8 cellular contexts compared by ENCODE assay signal in the genomic region with DNA sequence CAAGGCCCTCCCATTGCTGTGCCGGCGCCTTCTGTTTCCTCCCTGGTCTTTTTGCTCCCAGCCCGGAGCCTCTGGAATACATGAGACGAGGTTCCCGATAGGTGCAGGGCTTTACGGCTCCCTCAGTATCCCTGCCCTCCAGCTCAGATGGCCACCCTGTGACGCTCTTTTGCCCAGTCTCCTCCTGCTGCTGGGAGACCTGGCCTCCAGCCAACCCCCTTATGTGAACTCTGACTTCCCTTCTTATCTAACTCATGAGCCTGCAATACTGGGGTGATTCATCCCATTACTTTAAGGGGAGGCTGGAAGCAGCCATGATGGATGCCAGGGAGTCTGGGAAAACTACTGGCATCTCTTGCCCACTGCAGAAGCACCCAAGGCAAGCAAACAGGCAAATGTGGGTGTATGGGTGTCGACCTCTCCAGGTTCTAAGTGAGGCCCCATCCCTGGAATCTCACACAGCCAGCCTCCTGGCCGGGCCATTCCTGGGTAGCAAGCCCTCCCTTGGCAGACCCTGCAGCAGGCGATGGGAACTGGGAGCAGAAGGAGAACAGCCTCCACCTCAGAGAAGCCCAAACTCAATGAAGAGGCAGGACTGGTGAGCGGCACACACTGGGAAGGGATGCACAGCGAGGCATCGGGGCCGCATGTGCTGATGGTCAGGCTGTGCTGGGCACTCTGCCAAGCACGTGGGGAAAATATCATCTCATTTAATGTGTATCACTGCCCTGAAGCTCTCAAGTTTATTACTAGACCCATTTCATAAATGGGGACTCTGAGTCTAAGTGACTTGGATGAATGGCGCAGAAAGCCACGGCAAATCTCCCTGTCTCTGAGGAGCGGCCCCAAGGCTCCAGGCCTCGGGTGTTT.
DNase-seq lines count a peak whose midpoint lies in the region; FAIRE-seq and TF ChIP-seq lines count a peak whose summit lies in the region.

No MANE protein-coding gene starts in this region.

- H3K27me3 Mint-ChIP-seq in activated CD4-positive, alpha-beta memory T cell treated with anti-CD3 and anti-CD28 coated beads, Interleukin-2, amount 10 ng/mL, durations not matched to agents 7 days and 5 days: no peaks in the 10 kb centered on the region

- no peaks in the 10 kb centered on the region for H3K9me3 Mint-ChIP-seq in activated CD4-positive, alpha-beta memory T cell treated with anti-CD3 and anti-CD28 coated beads, Interleukin-2, amount 10 ng/mL, durations not matched to agents 7 days and 5 days

- peaks cover 89% of the 10 kb centered on the region for H3K4me1 Mint-ChIP-seq in activated CD4-positive, alpha-beta memory T cell treated with anti-CD3 and anti-CD28 coated beads, Interleukin-2, amount 10 ng/mL, durations not matched to agents 7 days and 5 days

- peaks cover 37% of the 10 kb centered on the region for H3K36me3 Mint-ChIP-seq in activated CD4-positive, alpha-beta memory T cell treated with anti-CD3 and anti-CD28 coated beads, Interleukin-2, amount 10 ng/mL, durations not matched to agents 7 days and 5 days (ENCODE audit: low read depth)

- WGBS in small intestine, 3 donors: 51 to 68% (median 67%) methylated on average over 19 of the region's 19 CpGs

- DNase-seq in activated CD4-positive, alpha-beta memory T cell treated with anti-CD3 and anti-CD28 coated beads, Interleukin-2, amount 10 ng/mL, durations not matched to agents 7 days and 5 days: no peak
- DNase-seq in cardiac septum (ENCODE audit: low spot score): peak; percentile 87
- DNase-seq in small intestine: peak; percentile 98
- no peak for DNase-seq in NCI-H2196 treated with DMSO at 0.1 percent for 48 hours (lab: John Stamatoyannopoulos, UW; ENCODE audit: unreplicated experiment)
- DNase-seq in NCI-H1930 (lab: John Stamatoyannopoulos, UW): no peak
- DNase-seq in NCI-H2029 (lab: John Stamatoyannopoulos, UW): no peak
- DNase-seq in activated CD4-positive, alpha-beta T cell treated with anti-CD3 and anti-CD28 coated beads for 48 hours: no peak

- TF ChIP-seq CTCF in HEK293 (tag by site-specific recombination; IDR thresholded peaks at IDR 0.05): no peak

- no peaks in the 10 kb centered on the region for H3K4me1 ChIP-seq in HEK293 (ENCODE audit: control insufficient read depth, insufficient read depth, low read length)
- peaks cover 25 to 38% of the 10 kb centered on the region in 2 donors for H3K4me1 ChIP-seq in small intestine (ENCODE audit: control insufficient read depth in 2 of 2, insufficient read depth in 1 of 2, low read depth in 1 of 2, low read length in 1 of 2)

- peak overlapping the region; percentile 95 for H3K27ac Mint-ChIP-seq in activated CD4-positive, alpha-beta memory T cell treated with anti-CD3 and anti-CD28 coated beads, Interleukin-2, amount 10 ng/mL, durations not matched to agents 7 days and 5 days

- no peak for FAIRE-seq in small intestine (lab: Jason Lieb, UNC)

- H3K9me3 ChIP-seq in HEK293 (ENCODE audit: control insufficient read depth, insufficient read depth, low read depth, low read length) (no peaks in the 10 kb centered on the region), small intestine (ENCODE audit: control insufficient read depth, low read depth) (no peaks in the 10 kb centered on the region)

- peaks cover 0 to 6% of the 10 kb centered on the region in 2 experiments; a peak in 1 of 3 replicates for H3K36me3 ChIP-seq in HEK293 (ENCODE audit: control insufficient read depth in 2 of 2, insufficient read depth in 1 of 2, low read length in 2 of 2)
- no peaks in the 10 kb centered on the region for H3K36me3 ChIP-seq in small intestine (ENCODE audit: control insufficient read depth in 2 of 2, insufficient read depth in 2 of 2, low read length in 2 of 2)

- H3K4me3 Mint-ChIP-seq in activated CD4-positive, alpha-beta memory T cell treated with anti-CD3 and anti-CD28 coated beads, Interleukin-2, amount 10 ng/mL, durations not matched to agents 7 days and 5 days: no peak overlapping the region

- intact Hi-C loops in cardiac septum (cut with DNase I): loop anchor here (5.0 kb wide), 3 partner anchors 41 to 91 kb away; no protein-coding TSS in a partner anchor

- POLR2A ChIA-PET in HEK293 (lab: Yijun Ruan, JAX): no interaction called here
- POLR2A ChIA-PET in activated CD4-positive, alpha-beta memory T cell treated with anti-CD3 and anti-CD28 coated beads, Interleukin-2, amount 10 ng/mL, durations not matched to agents 7 days and 5 days (lab: Charles Lee): interaction anchor here (0.7 to 6.5 kb wide), 15 partner anchors 12 to 155 kb away, joined by 3 to 89 read pairs (median 11); a partner anchor contains a TSS

- no peak overlapping the region for H3K4me3 ChIP-seq in HEK293 (ENCODE audit: low read depth, low read length)
- H3K4me3 ChIP-seq in small intestine (ENCODE audit: low read depth in 1 of 2, low read length in 2 of 2): no peak overlapping the region

- H3K27ac ChIP-seq in HEK293 (ENCODE audit: extremely low read depth, low read depth, low read length) (no peak overlapping the region), small intestine (ENCODE audit: low read depth in 1 of 2, low read length in 1 of 2) (peak overlapping the region; percentile 45 to 79)

- CTCF ChIA-PET in HEK293 (lab: Yijun Ruan, JAX): interaction anchor here (0.8 kb wide), 1 partner anchor 14 kb away, joined by 3 read pairs; no protein-coding TSS in a partner anchor
- CTCF ChIA-PET in activated CD4-positive, alpha-beta memory T cell treated with anti-CD3 and anti-CD28 coated beads, Interleukin-2, amount 10 ng/mL, durations not matched to agents 7 days and 5 days (lab: Charles Lee): interaction anchor here (0.6 to 6.8 kb wide), 16 partner anchors 12 to 106 kb away, joined by 3 to 74 read pairs (median 10); no protein-coding TSS in a partner anchor

- no peaks in the 10 kb centered on the region for H3K27me3 ChIP-seq in small intestine (ENCODE audit: control insufficient read depth in 2 of 2, insufficient read depth in 2 of 2, low read length in 2 of 2)

TF ChIP-seq in HEK293, 187 proteins besides CTCF, POLR2A, EP300 and RAD21:
- TF ChIP-seq ZNF624 (tag by site-specific recombination; IDR thresholded peaks at IDR 0.05) (no peak), FEZF1 (tag by site-specific recombination; IDR thresholded peaks at IDR 0.05) (peak; percentile 31; the same call in 1 of the 2 replicates), ZNF664 (tag by site-specific recombination; IDR thresholded peaks at IDR 0.05) (peak; percentile 92), ZBTB17 (tag by site-specific recombination; IDR thresholded peaks at IDR 0.05) (no peak), ZNF121 (tag by site-specific recombination; IDR thresholded peaks at IDR 0.05) (no peak), ZNF114 (tag by site-specific recombination; IDR thresholded peaks at IDR 0.05) (no peak), ZNF354C (tag by site-specific recombination; IDR thresholded peaks at IDR 0.05; ENCODE audit: borderline replicate concordance, low read depth) (no peak), ZNF621 (tag by site-specific recombination; IDR thresholded peaks at IDR 0.05) (no peak), ZBTB48 (tag by site-specific recombination; IDR thresholded peaks at IDR 0.05) (peak; percentile 30; the same call in 1 of the 2 replicates)

Comparison
In these comparisons a context has a peak if more than half of its experiments do, and no peak if none do; other contexts are left out.
1. DNase-seq: peak in cardiac septum (single experiment) and small intestine (single experiment); none in activated CD4-positive, alpha-beta memory T cell treated with anti-CD3 and anti-CD28 coated beads, Interleukin-2, amount 10 ng/mL, durations not matched to agents 7 days and 5 days (single experiment), NCI-H2196 treated with DMSO at 0.1 percent for 48 hours (single experiment), NCI-H1930 (0 of 2), NCI-H2029 (single experiment) and activated CD4-positive, alpha-beta T cell treated with anti-CD3 and anti-CD28 coated beads for 48 hours (single experiment).